Comparison of ENCODE assay signal across 8 cellular contexts in genomic region chr2:218270721-218271486, GRCh38. TPM values are rescaled to one million over a fixed set of nuclear protein-coding genes. Genes with fewer than 3 reads are reported as not detected.
DNase-seq lines count a peak whose midpoint lies in the region; ATAC-seq, FAIRE-seq and TF ChIP-seq lines count a peak whose summit lies in the region.

No MANE protein-coding gene starts in this region.

- H3K4me3 ChIP-seq in HAP-1 (peak overlapping the region; percentile 89), kidney epithelial cell (ENCODE audit: low read depth, low read length) (peak overlapping the region; percentile 79), suprapubic skin (peak overlapping the region; percentile 79)

- H3K36me3 Mint-ChIP-seq in activated naive CD8-positive, alpha-beta T cell treated with anti-CD3 and anti-CD28 coated beads, Interleukin-2, amount 50 U/mL, for 24 hours (ENCODE audit: low read depth), result peaks cover 21% of the 10 kb centered on the region

- TF ChIP-seq EP300 in suprapubic skin (IDR thresholded peaks at IDR 0.05), result no peak

- H3K9me3 ChIP-seq in HAP-1 (no peaks in the 10 kb centered on the region), suprapubic skin (no peaks in the 10 kb centered on the region)

- H3K9me3 Mint-ChIP-seq in activated naive CD8-positive, alpha-beta T cell treated with anti-CD3 and anti-CD28 coated beads, Interleukin-2, amount 50 U/mL, for 24 hours, result no peaks in the 10 kb centered on the region

- 3% methylated on average over 18 of the region's 23 CpGs for WGBS in suprapubic skin

- H3K27me3 ChIP-seq in HAP-1 (ENCODE audit: low read depth) (no peaks in the 10 kb centered on the region), kidney epithelial cell (ENCODE audit: control insufficient read depth, insufficient read depth, low read length) (no peaks in the 10 kb centered on the region), suprapubic skin (no peaks in the 10 kb centered on the region)

- no peak for FAIRE-seq in frontal cortex (lab: Jason Lieb, UNC)

- H3K36me3 ChIP-seq in HAP-1 (replicated peaks), result peaks cover 53% of the 10 kb centered on the region
- H3K36me3 ChIP-seq in kidney epithelial cell (ENCODE audit: control insufficient read depth, insufficient read depth, low read length), result no peaks in the 10 kb centered on the region
- peaks cover 43% of the 10 kb centered on the region for H3K36me3 ChIP-seq in suprapubic skin

- no peak for TF ChIP-seq CTCF in kidney epithelial cell (IDR thresholded peaks at IDR 0.05; ENCODE audit: insufficient read depth, low read length, poor library complexity, severe bottlenecking)
- TF ChIP-seq CTCF in suprapubic skin (IDR thresholded peaks at IDR 0.05), result no peak

- DNase-seq in ACHN (peak; percentile 20), HAP-1 (ENCODE audit: low spot score in 2 of 2) (peak in 1 of 2 experiments; percentile 3), kidney epithelial cell (ENCODE audit: low read depth) (no peak), suprapubic skin (ENCODE audit: low spot score in 2 of 2) (no peak), frontal cortex (ENCODE audit: low spot score in 2 of 2) (no peak), A172 (ENCODE audit: low spot score) (no peak), NCI-H524 treated with DMSO at 0.1 percent for 48 hours (lab: John Stamatoyannopoulos, UW) (no peak)
- DNase-seq in activated naive CD8-positive, alpha-beta T cell treated with anti-CD3 and anti-CD28 coated beads, Interleukin-2, amount 50 U/mL, for 24 hours, result no peak

- peak overlapping the region; percentile 97 for H3K4me3 Mint-ChIP-seq in activated naive CD8-positive, alpha-beta T cell treated with anti-CD3 and anti-CD28 coated beads, Interleukin-2, amount 50 U/mL, for 24 hours

- peak overlapping the region; percentile 95 for H3K27ac Mint-ChIP-seq in activated naive CD8-positive, alpha-beta T cell treated with anti-CD3 and anti-CD28 coated beads, Interleukin-2, amount 50 U/mL, for 24 hours

- no peak for ATAC-seq in activated naive CD8-positive, alpha-beta T cell treated with anti-CD3 and anti-CD28 coated beads, Interleukin-2, amount 50 U/mL, for 24 hours

- H3K4me1 ChIP-seq in HAP-1, result peaks cover 14% of the 10 kb centered on the region
- H3K4me1 ChIP-seq in suprapubic skin, result peaks cover 56% of the 10 kb centered on the region

- no peaks in the 10 kb centered on the region for H3K27me3 Mint-ChIP-seq in activated naive CD8-positive, alpha-beta T cell treated with anti-CD3 and anti-CD28 coated beads, Interleukin-2, amount 50 U/mL, for 24 hours

- peak overlapping the region; percentile 79 for H3K27ac ChIP-seq in suprapubic skin

- H3K4me1 Mint-ChIP-seq in activated naive CD8-positive, alpha-beta T cell treated with anti-CD3 and anti-CD28 coated beads, Interleukin-2, amount 50 U/mL, for 24 hours, result peaks cover 38% of the 10 kb centered on the region

- no peak for TF ChIP-seq POLR2A in suprapubic skin (IDR thresholded peaks at IDR 0.05)

- in situ Hi-C loops in ACHN (cut with HindIII; ENCODE audit: low pct_ligation_motif_present, low pct_unique_long_range_greater_than_20kb, low sequenced_read_pairs) (no loop called here), HAP-1 (cut with MboI; ENCODE audit: low sequenced_read_pairs) (no loop called here)

RNA-seq across cellular contexts. Expression of gene PNKD, which starts 0.6 kb away (rescaled TPM):
- total RNA-seq in kidney epithelial cell (36.8 and 45.4 TPM in 2 replicates), suprapubic skin (10 to 100 TPM; 33.4 to 66.4 (median 49.4) TPM), frontal cortex (15.1 TPM)
- total RNA-seq in A172 (2014; rRNA removed; shearing (Covaris generic)), result 68.9 and 78.6 TPM in 2 replicates

RNA-seq across cellular contexts. Expression of gene AAMP, which starts 1.0 kb away (rescaled TPM):
- total RNA-seq in kidney epithelial cell (173 and 174 TPM in 2 replicates), suprapubic skin (100 to 1,000 TPM; 103 to 154 (median 144) TPM), frontal cortex (98.2 TPM)
- total RNA-seq in A172 (2014; rRNA removed; shearing (Covaris generic)), result 217 and 254 TPM in 2 replicates

RNA-seq across cellular contexts. Expression of gene GPBAR1, which starts 10.1 kb away (rescaled TPM):
- total RNA-seq in kidney epithelial cell, result 0.92 TPM in 1 of 2 replicates, not detected in the other
- 1 to 10 TPM in 2 of 4 donors, under 1 TPM in 1, not detected in 1; 0.98 to 2.0 (median 1.6) TPM for total RNA-seq in suprapubic skin
- not detected for total RNA-seq in frontal cortex
- total RNA-seq in A172 (2014; rRNA removed; shearing (Covaris generic)), result not detected in 2 replicates

RNA-seq across cellular contexts. Expression of gene TMBIM1, which starts 21.4 kb away (rescaled TPM):
- 155 and 160 TPM in 2 replicates for total RNA-seq in kidney epithelial cell
- 100 to 1,000 TPM; 234 to 370 (median 319) TPM for total RNA-seq in suprapubic skin
- total RNA-seq in frontal cortex, result 9.4 TPM
- 154 and 170 TPM in 2 replicates for total RNA-seq in A172 (2014; rRNA removed; shearing (Covaris generic))

RNA-seq across cellular contexts. Expression of gene ARPC2, which starts 53.9 kb away (rescaled TPM):
- total RNA-seq in kidney epithelial cell (387 and 464 TPM in 2 replicates), suprapubic skin (100 to 1,000 TPM; 267 to 384 (median 275) TPM), frontal cortex (139 TPM)
- 489 and 514 TPM in 2 replicates for total RNA-seq in A172 (2014; rRNA removed; shearing (Covaris generic))
